ENCODE assay signal across 1 cellular context in the genomic region with DNA sequence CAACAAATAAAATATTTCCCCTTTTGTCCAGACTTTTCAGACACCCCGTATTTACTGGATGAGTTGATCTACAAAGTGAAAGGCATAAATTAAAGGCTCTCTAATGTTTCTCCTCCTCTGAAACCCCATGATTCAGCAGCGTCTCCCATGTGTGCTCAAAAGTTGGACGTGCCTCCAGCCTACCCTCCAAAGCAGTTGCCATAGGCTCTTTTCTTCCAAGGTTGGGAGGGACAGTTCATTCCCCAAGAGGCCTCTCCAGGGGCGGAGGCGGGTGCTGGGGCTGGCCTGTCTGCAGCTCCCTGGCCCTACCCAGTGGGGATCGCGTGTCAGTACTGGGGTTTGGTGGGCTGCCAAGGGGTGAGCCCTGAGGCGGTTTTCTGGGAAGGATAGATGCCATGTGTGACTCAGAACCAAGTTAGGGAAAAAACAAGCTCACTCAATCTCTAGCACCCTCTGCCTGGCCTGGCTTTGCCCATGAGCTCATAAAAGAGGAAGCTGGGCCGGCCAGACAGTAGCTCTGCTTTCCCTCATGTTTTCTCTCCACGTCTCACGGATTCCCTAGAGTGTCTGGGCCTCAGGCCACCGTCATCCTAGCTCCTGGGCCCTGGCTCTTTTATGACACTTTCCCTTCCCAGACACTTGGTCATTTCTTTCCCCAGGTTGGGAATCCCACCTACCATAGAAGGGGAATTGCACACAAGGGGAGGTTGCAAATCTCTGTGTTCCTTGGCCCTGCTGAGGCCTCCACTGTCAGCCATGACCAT.
TF ChIP-seq lines count a peak whose summit lies in the region.

No MANE protein-coding gene starts in this region.

TF ChIP-seq in K562, 482 proteins besides CTCF, POLR2A, EP300 and RAD21 (continued from another document and continues in another):
- TF ChIP-seq, protein P1, sequence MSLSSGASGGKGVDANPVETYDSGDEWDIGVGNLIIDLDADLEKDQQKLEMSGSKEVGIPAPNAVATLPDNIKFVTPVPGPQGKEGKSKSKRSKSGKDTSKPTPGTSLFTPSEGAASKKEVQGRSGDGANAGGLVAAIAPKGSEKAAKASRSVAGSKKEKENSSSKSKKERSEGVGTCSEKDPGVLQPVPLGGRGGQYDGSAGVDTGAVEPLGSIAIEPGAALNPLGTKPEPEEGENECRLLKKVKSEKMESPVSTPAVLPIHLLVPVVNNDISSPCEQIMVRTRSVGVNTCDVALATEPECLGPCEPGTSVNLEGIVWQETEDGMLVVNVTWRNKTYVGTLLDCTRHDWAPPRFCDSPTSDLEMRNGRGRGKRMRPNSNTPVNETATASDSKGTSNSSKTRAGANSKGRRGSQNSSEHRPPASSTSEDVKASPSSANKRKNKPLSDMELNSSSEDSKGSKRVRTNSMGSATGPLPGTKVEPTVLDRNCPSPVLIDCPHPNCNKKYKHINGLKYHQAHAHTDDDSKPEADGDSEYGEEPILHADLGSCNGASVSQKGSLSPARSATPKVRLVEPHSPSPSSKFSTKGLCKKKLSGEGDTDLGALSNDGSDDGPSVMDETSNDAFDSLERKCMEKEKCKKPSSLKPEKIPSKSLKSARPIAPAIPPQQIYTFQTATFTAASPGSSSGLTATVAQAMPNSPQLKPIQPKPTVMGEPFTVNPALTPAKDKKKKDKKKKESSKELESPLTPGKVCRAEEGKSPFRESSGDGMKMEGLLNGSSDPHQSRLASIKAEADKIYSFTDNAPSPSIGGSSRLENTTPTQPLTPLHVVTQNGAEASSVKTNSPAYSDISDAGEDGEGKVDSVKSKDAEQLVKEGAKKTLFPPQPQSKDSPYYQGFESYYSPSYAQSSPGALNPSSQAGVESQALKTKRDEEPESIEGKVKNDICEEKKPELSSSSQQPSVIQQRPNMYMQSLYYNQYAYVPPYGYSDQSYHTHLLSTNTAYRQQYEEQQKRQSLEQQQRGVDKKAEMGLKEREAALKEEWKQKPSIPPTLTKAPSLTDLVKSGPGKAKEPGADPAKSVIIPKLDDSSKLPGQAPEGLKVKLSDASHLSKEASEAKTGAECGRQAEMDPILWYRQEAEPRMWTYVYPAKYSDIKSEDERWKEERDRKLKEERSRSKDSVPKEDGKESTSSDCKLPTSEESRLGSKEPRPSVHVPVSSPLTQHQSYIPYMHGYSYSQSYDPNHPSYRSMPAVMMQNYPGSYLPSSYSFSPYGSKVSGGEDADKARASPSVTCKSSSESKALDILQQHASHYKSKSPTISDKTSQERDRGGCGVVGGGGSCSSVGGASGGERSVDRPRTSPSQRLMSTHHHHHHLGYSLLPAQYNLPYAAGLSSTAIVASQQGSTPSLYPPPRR (CRISPR knock-in tag; IDR thresholded peaks at IDR 0.05; ENCODE audit: borderline replicate concordance), result no peak
- no peak for TF ChIP-seq MYNN (IDR thresholded peaks at IDR 0.05)
- TF ChIP-seq MYNN (CRISPR knock-in tag; IDR thresholded peaks at IDR 0.05), result no peak
- no peak for TF ChIP-seq HMGN3 (IDR thresholded peaks at IDR 0.05; ENCODE audit: borderline replicate concordance, extremely low read depth, insufficient read length, low read depth, low read length)
- TF ChIP-seq MGA (IDR thresholded peaks at IDR 0.05), result peak; percentile 57
- no peak for TF ChIP-seq PHB2 (IDR thresholded peaks at IDR 0.05; ENCODE audit: low read depth)
- TF ChIP-seq, protein P2, sequence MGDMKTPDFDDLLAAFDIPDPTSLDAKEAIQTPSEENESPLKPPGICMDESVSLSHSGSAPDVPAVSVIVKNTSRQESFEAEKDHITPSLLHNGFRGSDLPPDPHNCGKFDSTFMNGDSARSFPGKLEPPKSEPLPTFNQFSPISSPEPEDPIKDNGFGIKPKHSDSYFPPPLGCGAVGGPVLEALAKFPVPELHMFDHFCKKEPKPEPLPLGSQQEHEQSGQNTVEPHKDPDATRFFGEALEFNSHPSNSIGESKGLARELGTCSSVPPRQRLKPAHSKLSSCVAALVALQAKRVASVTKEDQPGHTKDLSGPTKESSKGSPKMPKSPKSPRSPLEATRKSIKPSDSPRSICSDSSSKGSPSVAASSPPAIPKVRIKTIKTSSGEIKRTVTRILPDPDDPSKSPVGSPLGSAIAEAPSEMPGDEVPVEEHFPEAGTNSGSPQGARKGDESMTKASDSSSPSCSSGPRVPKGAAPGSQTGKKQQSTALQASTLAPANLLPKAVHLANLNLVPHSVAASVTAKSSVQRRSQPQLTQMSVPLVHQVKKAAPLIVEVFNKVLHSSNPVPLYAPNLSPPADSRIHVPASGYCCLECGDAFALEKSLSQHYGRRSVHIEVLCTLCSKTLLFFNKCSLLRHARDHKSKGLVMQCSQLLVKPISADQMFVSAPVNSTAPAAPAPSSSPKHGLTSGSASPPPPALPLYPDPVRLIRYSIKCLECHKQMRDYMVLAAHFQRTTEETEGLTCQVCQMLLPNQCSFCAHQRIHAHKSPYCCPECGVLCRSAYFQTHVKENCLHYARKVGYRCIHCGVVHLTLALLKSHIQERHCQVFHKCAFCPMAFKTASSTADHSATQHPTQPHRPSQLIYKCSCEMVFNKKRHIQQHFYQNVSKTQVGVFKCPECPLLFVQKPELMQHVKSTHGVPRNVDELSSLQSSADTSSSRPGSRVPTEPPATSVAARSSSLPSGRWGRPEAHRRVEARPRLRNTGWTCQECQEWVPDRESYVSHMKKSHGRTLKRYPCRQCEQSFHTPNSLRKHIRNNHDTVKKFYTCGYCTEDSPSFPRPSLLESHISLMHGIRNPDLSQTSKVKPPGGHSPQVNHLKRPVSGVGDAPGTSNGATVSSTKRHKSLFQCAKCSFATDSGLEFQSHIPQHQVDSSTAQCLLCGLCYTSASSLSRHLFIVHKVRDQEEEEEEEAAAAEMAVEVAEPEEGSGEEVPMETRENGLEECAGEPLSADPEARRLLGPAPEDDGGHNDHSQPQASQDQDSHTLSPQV (IDR thresholded peaks at IDR 0.05), result peak; percentile 61; the same call in 1 of the 2 replicates
- TF ChIP-seq ERF (CRISPR knock-in tag; IDR thresholded peaks at IDR 0.05), result peak; percentile 68; the same call in 1 of the 2 replicates
- no peak for TF ChIP-seq MCM3 (IDR thresholded peaks at IDR 0.05)
- no peak for TF ChIP-seq ZNF586 (CRISPR knock-in tag; conservative IDR thresholded peaks at IDR 0.05)
- TF ChIP-seq, protein P3, sequence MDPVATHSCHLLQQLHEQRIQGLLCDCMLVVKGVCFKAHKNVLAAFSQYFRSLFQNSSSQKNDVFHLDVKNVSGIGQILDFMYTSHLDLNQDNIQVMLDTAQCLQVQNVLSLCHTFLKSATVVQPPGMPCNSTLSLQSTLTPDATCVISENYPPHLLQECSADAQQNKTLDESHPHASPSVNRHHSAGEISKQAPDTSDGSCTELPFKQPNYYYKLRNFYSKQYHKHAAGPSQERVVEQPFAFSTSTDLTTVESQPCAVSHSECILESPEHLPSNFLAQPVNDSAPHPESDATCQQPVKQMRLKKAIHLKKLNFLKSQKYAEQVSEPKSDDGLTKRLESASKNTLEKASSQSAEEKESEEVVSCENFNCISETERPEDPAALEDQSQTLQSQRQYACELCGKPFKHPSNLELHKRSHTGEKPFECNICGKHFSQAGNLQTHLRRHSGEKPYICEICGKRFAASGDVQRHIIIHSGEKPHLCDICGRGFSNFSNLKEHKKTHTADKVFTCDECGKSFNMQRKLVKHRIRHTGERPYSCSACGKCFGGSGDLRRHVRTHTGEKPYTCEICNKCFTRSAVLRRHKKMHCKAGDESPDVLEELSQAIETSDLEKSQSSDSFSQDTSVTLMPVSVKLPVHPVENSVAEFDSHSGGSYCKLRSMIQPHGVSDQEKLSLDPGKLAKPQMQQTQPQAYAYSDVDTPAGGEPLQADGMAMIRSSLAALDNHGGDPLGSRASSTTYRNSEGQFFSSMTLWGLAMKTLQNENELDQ (CRISPR knock-in tag; IDR thresholded peaks at IDR 0.05; ENCODE audit: borderline replicate concordance), result no peak
- no peak for TF ChIP-seq ASH1L (IDR thresholded peaks at IDR 0.05; ENCODE audit: borderline replicate concordance, low read depth, partially characterized antibody)
- no peak for TF ChIP-seq ZNF384 (IDR thresholded peaks at IDR 0.05; ENCODE audit: low read depth, low read length)
- TF ChIP-seq NR4A1 (CRISPR knock-in tag; IDR thresholded peaks at IDR 0.05), result no peak
- TF ChIP-seq NR4A1 (tag; IDR thresholded peaks at IDR 0.05), result no peak
- TF ChIP-seq KDM2B (CRISPR knock-in tag; IDR thresholded peaks at IDR 0.05), result no peak
- TF ChIP-seq ZNF232 (CRISPR knock-in tag; IDR thresholded peaks at IDR 0.05), result no peak
- TF ChIP-seq, protein P4, sequence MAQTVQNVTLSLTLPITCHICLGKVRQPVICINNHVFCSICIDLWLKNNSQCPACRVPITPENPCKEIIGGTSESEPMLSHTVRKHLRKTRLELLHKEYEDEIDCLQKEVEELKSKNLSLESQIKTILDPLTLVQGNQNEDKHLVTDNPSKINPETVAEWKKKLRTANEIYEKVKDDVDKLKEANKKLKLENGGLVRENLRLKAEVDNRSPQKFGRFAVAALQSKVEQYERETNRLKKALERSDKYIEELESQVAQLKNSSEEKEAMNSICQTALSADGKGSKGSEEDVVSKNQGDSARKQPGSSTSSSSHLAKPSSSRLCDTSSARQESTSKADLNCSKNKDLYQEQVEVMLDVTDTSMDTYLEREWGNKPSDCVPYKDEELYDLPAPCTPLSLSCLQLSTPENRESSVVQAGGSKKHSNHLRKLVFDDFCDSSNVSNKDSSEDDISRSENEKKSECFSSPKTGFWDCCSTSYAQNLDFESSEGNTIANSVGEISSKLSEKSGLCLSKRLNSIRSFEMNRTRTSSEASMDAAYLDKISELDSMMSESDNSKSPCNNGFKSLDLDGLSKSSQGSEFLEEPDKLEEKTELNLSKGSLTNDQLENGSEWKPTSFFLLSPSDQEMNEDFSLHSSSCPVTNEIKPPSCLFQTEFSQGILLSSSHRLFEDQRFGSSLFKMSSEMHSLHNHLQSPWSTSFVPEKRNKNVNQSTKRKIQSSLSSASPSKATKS (CRISPR knock-in tag; IDR thresholded peaks at IDR 0.05), result 0 out of 2 replicates have a peak, but pooled peaks have one; percentile 29
- no peak for TF ChIP-seq SMARCB1 (IDR thresholded peaks at IDR 0.05; ENCODE audit: insufficient read length, low read depth)
- TF ChIP-seq SMAD4 (CRISPR knock-in tag; conservative IDR thresholded peaks at IDR 0.05), result peak; percentile 71
- no peak for TF ChIP-seq KAT7 (CRISPR knock-in tag; IDR thresholded peaks at IDR 0.05; ENCODE audit: borderline replicate concordance)
- no peak for TF ChIP-seq SP1 (CRISPR knock-in tag; IDR thresholded peaks at IDR 0.05)
- TF ChIP-seq FIP1L1 (IDR thresholded peaks at IDR 0.05; ENCODE audit: low read depth, low read length, poor library complexity, severe bottlenecking), result no peak
